In the genomic region with DNA sequence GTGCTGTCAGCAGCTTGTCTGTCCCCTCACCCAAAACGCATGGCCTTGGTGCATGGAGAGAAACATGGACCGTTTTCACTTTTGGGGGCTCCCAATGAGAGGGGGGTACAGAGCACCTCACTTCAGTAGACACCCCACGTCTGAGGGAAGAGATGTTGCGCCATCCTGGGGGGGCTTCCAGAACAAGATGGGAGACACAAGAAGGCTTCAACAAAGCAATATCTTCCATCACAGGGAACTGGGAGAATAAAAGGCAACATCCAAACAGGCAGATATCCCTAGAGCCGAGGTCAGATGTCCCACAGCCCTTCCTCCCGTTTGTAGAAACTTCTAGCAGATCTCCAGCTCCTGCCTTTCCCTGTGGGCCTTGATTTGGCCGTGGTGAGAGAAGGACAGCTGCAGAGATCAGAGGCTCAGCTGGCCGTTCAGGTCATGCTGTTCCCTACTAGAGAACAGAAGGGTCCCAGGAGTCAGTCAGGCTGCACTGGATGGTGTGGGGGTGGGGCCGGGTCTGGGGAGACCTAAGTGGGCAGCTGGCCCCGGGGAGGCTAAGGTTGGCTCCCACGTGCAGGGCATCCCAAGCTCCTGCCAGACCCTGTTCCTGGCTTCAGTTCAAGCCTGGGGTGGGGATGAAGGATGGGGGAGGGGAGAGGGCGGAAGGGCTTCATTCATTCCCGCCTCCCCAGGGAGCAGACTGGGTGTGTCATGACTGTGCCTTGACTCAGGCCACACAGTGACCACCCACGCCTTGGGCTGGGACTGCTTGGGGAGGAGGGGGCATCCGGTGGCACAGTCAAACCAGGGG, we compare ENCODE assay signal across 11 cellular contexts. TPM values are rescaled to one million over a fixed set of nuclear protein-coding genes. Genes with fewer than 3 reads are reported as not detected.
A peak's percentile ranks its signal among the peaks of the same experiment; 100 is the strongest.
DNase-seq lines count a peak whose midpoint lies in the region; ATAC-seq and TF ChIP-seq lines count a peak whose summit lies in the region.
"Had no signal": no experiment of that assay in that cellular context is flagged by ENCODE, and none has a peak within 500 bp of the region (broad histone marks: within the 10 kb centered on the region; RNA-seq: fewer than 3 reads in every experiment).

No MANE protein-coding gene starts in this region.

- H3K9ac ChIP-seq in SK-N-SH = no peak overlapping the region
- H3K9ac ChIP-seq: KMS-11 had no signal

- TF ChIP-seq RAD21 in SK-N-SH (IDR thresholded peaks at IDR 0.05; ENCODE audit: low read length) = no peak

- H3K27me3 ChIP-seq in SK-N-SH (ENCODE audit: insufficient read depth) = no peaks in the 10 kb centered on the region
- no peaks in the 10 kb centered on the region for H3K27me3 ChIP-seq in tibial nerve
- no peaks in the 10 kb centered on the region for H3K27me3 ChIP-seq in spleen (replicated peaks in 1 of 7)

- DNase-seq in SK-N-SH = peak; percentile 67
- DNase-seq in cardiac fibroblast (ENCODE audit: low read depth in 2 of 2) = peak; percentile 24 to 70
- DNase-seq in medulla oblongata (ENCODE audit: extremely low spot score) = peak; percentile 6
- peak; percentile 63 to 75 for DNase-seq in tibial nerve (ENCODE audit: low spot score in 2 of 2)
- no peak for DNase-seq in RPMI8226
- DNase-seq in spleen = no peak
- DNase-seq: effector memory CD4-positive, alpha-beta T cell; NCI-H2029 treated with DMSO at 0.1 percent for 48 hours had no signal

- H3K9me2 ChIP-seq in SK-N-SH = no peaks in the 10 kb centered on the region

- POLR2A ChIA-PET in SK-N-SH (lab: Yijun Ruan, JAX) = interaction anchor here (1.5 to 3.9 kb wide), 3 partner anchors 9 to 30 kb away, joined by 4 to 49 read pairs (median 9); a partner anchor contains a TSS

- peaks cover 5 to 7% of the 10 kb centered on the region in 2 experiments for H3K36me3 ChIP-seq in SK-N-SH (replicated peaks in 1 of 2; ENCODE audit: control insufficient read depth in 1 of 2, insufficient read depth in 2 of 2, low read length in 1 of 2)
- peaks cover 0 to 23% (median 0%) of the 10 kb centered on the region in 3 donors for H3K36me3 ChIP-seq in tibial nerve
- H3K36me3 ChIP-seq in spleen = peaks cover 0 to 37% (median 0%) of the 10 kb centered on the region in 6 donors

- 0 out of 2 replicates have a peak, but pooled peaks cover 4% of the 10 kb centered on the region for H4K20me1 ChIP-seq in SK-N-SH (ENCODE audit: insufficient read depth)

- peak overlapping the region in 1 of 2 experiments; percentile 65; a peak in 2 of 4 replicates for H3K27ac ChIP-seq in SK-N-SH (ENCODE audit: low read depth in 2 of 2, low read length in 1 of 2)
- H3K27ac ChIP-seq in tibial nerve = peak overlapping the region in 3 of 4 donors; percentile 9 to 72 (median 70)
- peak overlapping the region in 1 of 8 donors; percentile 1 for H3K27ac ChIP-seq in spleen
- H3K27ac ChIP-seq: KMS-11 had no signal

- TF ChIP-seq EP300 in SK-N-SH (IDR thresholded peaks at IDR 0.05; ENCODE audit: borderline replicate concordance in 1 of 2, low read depth in 1 of 2, low read length in 1 of 2) (0 out of 4 replicates have a peak, but pooled peaks of 1 of the 2 experiments have one; percentile 2), tibial nerve (IDR thresholded peaks at IDR 0.05) (peak in 1 of 2 donors; percentile 53)

- 56% methylated on average over 12 of the region's 15 CpGs for WGBS in SK-N-SH (ENCODE audit: low lambda C conversion rate)
- WGBS in tibial nerve, 2 donors = 34 to 56% methylated on average over 11 to 15 of the region's 15 CpGs
- WGBS in spleen, 5 donors = 81 to 85% (median 83%) methylated on average over 13 to 15 of the region's 15 CpGs

- H3K4me1 ChIP-seq in SK-N-SH (ENCODE audit: control insufficient read depth in 1 of 2, insufficient read depth in 2 of 2, low read depth in 1 of 2, low read length in 1 of 2) = peaks cover 15 to 56% of the 10 kb centered on the region in 2 experiments; a peak in 3 of 4 replicates
- peaks cover 0 to 65% (median 18%) of the 10 kb centered on the region in 4 donors for H3K4me1 ChIP-seq in tibial nerve
- H3K4me1 ChIP-seq in spleen = peaks cover 0 to 49% (median 18%) of the 10 kb centered on the region in 6 donors

- H2AFZ ChIP-seq in SK-N-SH (ENCODE audit: low read depth) = no peak overlapping the region

- no peak overlapping the region for H3K4me3 ChIP-seq in SK-N-SH (ENCODE audit: low read depth in 2 of 2, low read length in 1 of 2)
- peak overlapping the region in 1 of 2 donors; percentile 41 for H3K4me3 ChIP-seq in cardiac fibroblast (replicated peaks in 1 of 2; ENCODE audit: low read depth in 2 of 2, low read length in 2 of 2)
- H3K4me3 ChIP-seq in tibial nerve = no peak overlapping the region
- no peak overlapping the region for H3K4me3 ChIP-seq in spleen

- TF ChIP-seq CTCF in SK-N-SH (IDR thresholded peaks at IDR 0.05) = no peak
- no peak for TF ChIP-seq CTCF in cardiac fibroblast (IDR thresholded peaks at IDR 0.05; ENCODE audit: low read depth, low read length)
- TF ChIP-seq CTCF in tibial nerve (IDR thresholded peaks at IDR 0.05) = no peak
- no peak for TF ChIP-seq CTCF in spleen (IDR thresholded peaks at IDR 0.05 in 8 of 11, conservative IDR thresholded peaks at IDR 0.05 in 3 of 11)

- ATAC-seq in SK-N-SH treated with all-trans-retinoic acid at 6 μM for 48 hours = no peak
- no peak for ATAC-seq in HG03095 (IDR thresholded peaks at IDR 0.05; ENCODE audit: unreplicated experiment)

- no peak for TF ChIP-seq POLR2A in tibial nerve (IDR thresholded peaks at IDR 0.05)
- no peak for TF ChIP-seq POLR2A in spleen (IDR thresholded peaks at IDR 0.05)

- peaks cover 74% of the 10 kb centered on the region for H3K79me2 ChIP-seq in SK-N-SH (ENCODE audit: insufficient read depth)

- intact Hi-C loops in spleen (cut with DNase I; ENCODE audit: low total_unique reads) = no loop called here

- H3K9me3 ChIP-seq in SK-N-SH (no peaks in the 10 kb centered on the region), tibial nerve (no peaks in the 10 kb centered on the region), spleen (no peaks in the 10 kb centered on the region)

- peak overlapping the region; percentile 56 for H3K4me2 ChIP-seq in SK-N-SH
- H3K4me2 ChIP-seq: KMS-11 had no signal

- CTCF ChIA-PET in SK-N-SH (lab: Yijun Ruan, JAX) = interaction anchor here (0.9 to 1.9 kb wide), 4 partner anchors 9 to 100 kb away, joined by 3 to 8 read pairs (median 3); no protein-coding TSS in a partner anchor

- H3F3A ChIP-seq in SK-N-SH (replicated peaks; ENCODE audit: insufficient read depth) = no peaks in the 10 kb centered on the region

TF ChIP-seq in SK-N-SH, 30 proteins besides CTCF, POLR2A, EP300 and RAD21:
- TF ChIP-seq GABPA (IDR thresholded peaks at IDR 0.05; ENCODE audit: low read depth) (no peak), CHD2 (IDR thresholded peaks at IDR 0.05; ENCODE audit: low read length, partially characterized antibody) (peak; percentile 60)

TF ChIP-seq in SK-N-SH treated with all-trans-retinoic acid at 6 μM for 48 hours, 23 proteins besides CTCF, POLR2A, EP300 and RAD21:
- TF ChIP-seq CSDC2 (CRISPR knock-in tag; IDR thresholded peaks at IDR 0.05) = no peak
- no peak for TF ChIP-seq ZNF565 (CRISPR knock-in tag; conservative IDR thresholded peaks at IDR 0.05; ENCODE audit: low read depth)
- TF ChIP-seq ESRRG (CRISPR knock-in tag; IDR thresholded peaks at IDR 0.05) = no peak
- TF ChIP-seq SNAI2 (CRISPR knock-in tag; IDR thresholded peaks at IDR 0.05) = no peak
- TF ChIP-seq, protein P1, sequence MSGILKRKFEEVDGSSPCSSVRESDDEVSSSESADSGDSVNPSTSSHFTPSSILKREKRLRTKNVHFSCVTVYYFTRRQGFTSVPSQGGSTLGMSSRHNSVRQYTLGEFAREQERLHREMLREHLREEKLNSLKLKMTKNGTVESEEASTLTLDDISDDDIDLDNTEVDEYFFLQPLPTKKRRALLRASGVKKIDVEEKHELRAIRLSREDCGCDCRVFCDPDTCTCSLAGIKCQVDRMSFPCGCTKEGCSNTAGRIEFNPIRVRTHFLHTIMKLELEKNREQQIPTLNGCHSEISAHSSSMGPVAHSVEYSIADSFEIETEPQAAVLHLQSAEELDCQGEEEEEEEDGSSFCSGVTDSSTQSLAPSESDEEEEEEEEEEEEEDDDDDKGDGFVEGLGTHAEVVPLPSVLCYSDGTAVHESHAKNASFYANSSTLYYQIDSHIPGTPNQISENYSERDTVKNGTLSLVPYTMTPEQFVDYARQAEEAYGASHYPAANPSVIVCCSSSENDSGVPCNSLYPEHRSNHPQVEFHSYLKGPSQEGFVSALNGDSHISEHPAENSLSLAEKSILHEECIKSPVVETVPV (CRISPR knock-in tag; IDR thresholded peaks at IDR 0.05) = no peak
- TF ChIP-seq ZNF8 (CRISPR knock-in tag; IDR thresholded peaks at IDR 0.05) = no peak
- TF ChIP-seq ZFP3 (CRISPR knock-in tag; IDR thresholded peaks at IDR 0.05) = no peak
- TF ChIP-seq, protein P2, sequence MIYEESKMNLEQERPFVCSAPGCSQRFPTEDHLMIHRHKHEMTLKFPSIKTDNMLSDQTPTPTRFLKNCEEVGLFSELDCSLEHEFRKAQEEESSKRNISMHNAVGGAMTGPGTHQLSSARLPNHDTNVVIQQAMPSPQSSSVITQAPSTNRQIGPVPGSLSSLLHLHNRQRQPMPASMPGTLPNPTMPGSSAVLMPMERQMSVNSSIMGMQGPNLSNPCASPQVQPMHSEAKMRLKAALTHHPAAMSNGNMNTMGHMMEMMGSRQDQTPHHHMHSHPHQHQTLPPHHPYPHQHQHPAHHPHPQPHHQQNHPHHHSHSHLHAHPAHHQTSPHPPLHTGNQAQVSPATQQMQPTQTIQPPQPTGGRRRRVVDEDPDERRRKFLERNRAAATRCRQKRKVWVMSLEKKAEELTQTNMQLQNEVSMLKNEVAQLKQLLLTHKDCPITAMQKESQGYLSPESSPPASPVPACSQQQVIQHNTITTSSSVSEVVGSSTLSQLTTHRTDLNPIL (CRISPR knock-in tag; IDR thresholded peaks at IDR 0.05; ENCODE audit: low read depth) = no peak
- no peak for TF ChIP-seq TCF4 (CRISPR knock-in tag; IDR thresholded peaks at IDR 0.05; ENCODE audit: borderline replicate concordance)
- TF ChIP-seq RARB (CRISPR knock-in tag; IDR thresholded peaks at IDR 0.05) = no peak

RNA-seq across cellular contexts. Expression of a gene that starts 4.4 kb away (rescaled TPM):
- 204 and 257 TPM in 2 replicates for polyA plus RNA-seq in SK-N-SH (2012; rRNA removed)
- 102 and 163 TPM in 2 replicates for polyA plus RNA-seq in SK-N-SH (2012; cell fraction: cytosol; rRNA removed)
- 216 and 265 TPM in 2 replicates for polyA plus RNA-seq in SK-N-SH (2012; cell fraction: nucleus; rRNA removed)
- 10 to 100 TPM; 52.8 to 87.9 (median 64.0) TPM for total RNA-seq in tibial nerve
- 10 to 100 TPM; 40.0 to 53.4 (median 46.4) TPM for total RNA-seq in spleen
- 10 to 100 TPM; 11.6 to 19.7 (median 14.5) TPM for polyA plus RNA-seq in spleen

RNA-seq across cellular contexts. Expression of a gene that starts 12.7 kb away (rescaled TPM):
- polyA plus RNA-seq in SK-N-SH (2012; rRNA removed) (66.1 and 67.9 TPM in 2 replicates), spleen (10 to 100 TPM; 20.7 to 36.2 (median 26.5) TPM)
- 33.3 and 49.7 TPM in 2 replicates for polyA plus RNA-seq in SK-N-SH (2012; cell fraction: cytosol; rRNA removed)
- polyA plus RNA-seq in SK-N-SH (2012; cell fraction: nucleus; rRNA removed) = 44.1 and 55.1 TPM in 2 replicates
- total RNA-seq in tibial nerve (10 to 100 TPM; 50.0 to 73.7 (median 55.6) TPM), spleen (10 to 100 TPM; 39.0 to 93.0 (median 45.8) TPM)

RNA-seq across cellular contexts. Expression of a gene that starts 41.3 kb away (rescaled TPM):
- polyA plus RNA-seq in SK-N-SH (2012; rRNA removed) = 43.2 and 46.1 TPM in 2 replicates
- polyA plus RNA-seq in SK-N-SH (2012; cell fraction: cytosol; rRNA removed) = 31.0 and 37.2 TPM in 2 replicates
- polyA plus RNA-seq in SK-N-SH (2012; cell fraction: nucleus; rRNA removed) = 56.3 and 62.9 TPM in 2 replicates
- total RNA-seq in tibial nerve = 10 to 100 TPM; 53.8 to 71.6 (median 58.7) TPM
- 10 to 100 TPM; 47.3 to 69.6 (median 62.9) TPM for total RNA-seq in spleen
- polyA plus RNA-seq in spleen = 10 to 100 TPM; 14.8 to 28.1 (median 16.2) TPM

Comparison
In these comparisons a context has a peak if more than half of its experiments do, and no peak if none do; other contexts are left out.
1. DNase-seq: peak in SK-N-SH (single experiment), cardiac fibroblast (2 of 2), medulla oblongata (single experiment) and tibial nerve (2 of 2); none in RPMI8226 (single experiment) and spleen (single experiment).